Comparison of ENCODE assay signal across 1 cellular context in the genomic region with DNA sequence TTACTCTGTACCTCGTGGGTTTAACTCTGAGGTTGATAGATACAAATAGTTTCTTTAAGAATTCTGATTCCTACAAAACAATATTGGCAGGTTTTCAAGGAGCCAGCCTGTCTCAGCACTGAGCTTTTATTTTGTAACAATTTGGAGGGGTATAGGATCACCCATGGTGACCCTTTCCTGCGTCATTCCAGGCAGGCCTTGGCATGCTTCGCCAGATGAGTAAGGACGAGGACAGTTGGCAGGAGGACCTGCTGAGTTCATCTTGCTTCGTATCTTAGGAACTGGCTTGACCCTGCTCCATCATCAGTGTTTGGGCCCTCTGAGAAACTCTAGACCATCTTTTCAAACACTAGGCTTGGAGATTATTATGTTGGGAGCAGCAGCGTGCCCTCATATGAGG.
TF ChIP-seq lines count a peak whose summit lies in the region.

No MANE protein-coding gene starts in this region.

TF ChIP-seq in GM23338, 12 proteins besides CTCF, POLR2A, EP300 and RAD21 (continued from another document):
- TF ChIP-seq, protein P1, sequence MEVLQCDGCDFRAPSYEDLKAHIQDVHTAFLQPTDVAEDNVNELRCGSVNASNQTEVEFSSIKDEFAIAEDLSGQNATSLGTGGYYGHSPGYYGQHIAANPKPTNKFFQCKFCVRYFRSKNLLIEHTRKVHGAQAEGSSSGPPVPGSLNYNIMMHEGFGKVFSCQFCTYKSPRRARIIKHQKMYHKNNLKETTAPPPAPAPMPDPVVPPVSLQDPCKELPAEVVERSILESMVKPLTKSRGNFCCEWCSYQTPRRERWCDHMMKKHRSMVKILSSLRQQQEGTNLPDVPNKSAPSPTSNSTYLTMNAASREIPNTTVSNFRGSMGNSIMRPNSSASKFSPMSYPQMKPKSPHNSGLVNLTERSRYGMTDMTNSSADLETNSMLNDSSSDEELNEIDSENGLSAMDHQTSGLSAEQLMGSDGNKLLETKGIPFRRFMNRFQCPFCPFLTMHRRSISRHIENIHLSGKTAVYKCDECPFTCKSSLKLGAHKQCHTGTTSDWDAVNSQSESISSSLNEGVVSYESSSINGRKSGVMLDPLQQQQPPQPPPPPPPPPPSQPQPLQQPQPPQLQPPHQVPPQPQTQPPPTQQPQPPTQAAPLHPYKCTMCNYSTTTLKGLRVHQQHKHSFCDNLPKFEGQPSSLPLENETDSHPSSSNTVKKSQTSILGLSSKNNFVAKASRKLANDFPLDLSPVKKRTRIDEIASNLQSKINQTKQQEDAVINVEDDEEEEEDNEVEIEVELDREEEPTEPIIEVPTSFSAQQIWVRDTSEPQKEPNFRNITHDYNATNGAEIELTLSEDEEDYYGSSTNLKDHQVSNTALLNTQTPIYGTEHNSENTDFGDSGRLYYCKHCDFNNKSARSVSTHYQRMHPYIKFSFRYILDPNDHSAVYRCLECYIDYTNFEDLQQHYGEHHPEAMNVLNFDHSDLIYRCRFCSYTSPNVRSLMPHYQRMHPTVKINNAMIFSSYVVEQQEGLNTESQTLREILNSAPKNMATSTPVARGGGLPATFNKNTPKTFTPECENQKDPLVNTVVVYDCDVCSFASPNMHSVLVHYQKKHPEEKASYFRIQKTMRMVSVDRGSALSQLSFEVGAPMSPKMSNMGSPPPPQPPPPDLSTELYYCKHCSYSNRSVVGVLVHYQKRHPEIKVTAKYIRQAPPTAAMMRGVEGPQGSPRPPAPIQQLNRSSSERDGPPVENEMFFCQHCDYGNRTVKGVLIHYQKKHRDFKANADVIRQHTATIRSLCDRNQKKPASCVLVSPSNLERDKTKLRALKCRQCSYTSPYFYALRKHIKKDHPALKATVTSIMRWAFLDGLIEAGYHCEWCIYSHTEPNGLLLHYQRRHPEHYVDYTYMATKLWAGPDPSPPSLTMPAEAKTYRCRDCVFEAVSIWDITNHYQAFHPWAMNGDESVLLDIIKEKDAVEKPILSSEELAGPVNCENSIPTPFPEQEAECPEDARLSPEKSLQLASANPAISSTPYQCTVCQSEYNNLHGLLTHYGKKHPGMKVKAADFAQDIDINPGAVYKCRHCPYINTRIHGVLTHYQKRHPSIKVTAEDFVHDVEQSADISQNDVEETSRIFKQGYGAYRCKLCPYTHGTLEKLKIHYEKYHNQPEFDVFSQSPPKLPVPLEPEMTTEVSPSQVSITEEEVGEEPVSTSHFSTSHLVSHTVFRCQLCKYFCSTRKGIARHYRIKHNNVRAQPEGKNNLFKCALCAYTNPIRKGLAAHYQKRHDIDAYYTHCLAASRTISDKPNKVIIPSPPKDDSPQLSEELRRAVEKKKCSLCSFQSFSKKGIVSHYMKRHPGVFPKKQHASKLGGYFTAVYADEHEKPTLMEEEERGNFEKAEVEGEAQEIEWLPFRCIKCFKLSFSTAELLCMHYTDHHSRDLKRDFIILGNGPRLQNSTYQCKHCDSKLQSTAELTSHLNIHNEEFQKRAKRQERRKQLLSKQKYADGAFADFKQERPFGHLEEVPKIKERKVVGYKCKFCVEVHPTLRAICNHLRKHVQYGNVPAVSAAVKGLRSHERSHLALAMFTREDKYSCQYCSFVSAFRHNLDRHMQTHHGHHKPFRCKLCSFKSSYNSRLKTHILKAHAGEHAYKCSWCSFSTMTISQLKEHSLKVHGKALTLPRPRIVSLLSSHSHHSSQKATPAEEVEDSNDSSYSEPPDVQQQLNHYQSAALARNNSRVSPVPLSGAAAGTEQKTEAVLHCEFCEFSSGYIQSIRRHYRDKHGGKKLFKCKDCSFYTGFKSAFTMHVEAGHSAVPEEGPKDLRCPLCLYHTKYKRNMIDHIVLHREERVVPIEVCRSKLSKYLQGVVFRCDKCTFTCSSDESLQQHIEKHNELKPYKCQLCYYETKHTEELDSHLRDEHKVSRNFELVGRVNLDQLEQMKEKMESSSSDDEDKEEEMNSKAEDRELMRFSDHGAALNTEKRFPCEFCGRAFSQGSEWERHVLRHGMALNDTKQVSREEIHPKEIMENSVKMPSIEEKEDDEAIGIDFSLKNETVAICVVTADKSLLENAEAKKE (CRISPR knock-in tag; IDR thresholded peaks at IDR 0.05): no peak
- TF ChIP-seq STAT1 (IDR thresholded peaks at IDR 0.05; ENCODE audit: unreplicated experiment) (no peak), CREB1 (CRISPR knock-in tag; IDR thresholded peaks at IDR 0.05; ENCODE audit: low read depth) (no peak), ZNF114 (CRISPR knock-in tag; IDR thresholded peaks at IDR 0.05) (no peak)
- TF ChIP-seq, protein P2, sequence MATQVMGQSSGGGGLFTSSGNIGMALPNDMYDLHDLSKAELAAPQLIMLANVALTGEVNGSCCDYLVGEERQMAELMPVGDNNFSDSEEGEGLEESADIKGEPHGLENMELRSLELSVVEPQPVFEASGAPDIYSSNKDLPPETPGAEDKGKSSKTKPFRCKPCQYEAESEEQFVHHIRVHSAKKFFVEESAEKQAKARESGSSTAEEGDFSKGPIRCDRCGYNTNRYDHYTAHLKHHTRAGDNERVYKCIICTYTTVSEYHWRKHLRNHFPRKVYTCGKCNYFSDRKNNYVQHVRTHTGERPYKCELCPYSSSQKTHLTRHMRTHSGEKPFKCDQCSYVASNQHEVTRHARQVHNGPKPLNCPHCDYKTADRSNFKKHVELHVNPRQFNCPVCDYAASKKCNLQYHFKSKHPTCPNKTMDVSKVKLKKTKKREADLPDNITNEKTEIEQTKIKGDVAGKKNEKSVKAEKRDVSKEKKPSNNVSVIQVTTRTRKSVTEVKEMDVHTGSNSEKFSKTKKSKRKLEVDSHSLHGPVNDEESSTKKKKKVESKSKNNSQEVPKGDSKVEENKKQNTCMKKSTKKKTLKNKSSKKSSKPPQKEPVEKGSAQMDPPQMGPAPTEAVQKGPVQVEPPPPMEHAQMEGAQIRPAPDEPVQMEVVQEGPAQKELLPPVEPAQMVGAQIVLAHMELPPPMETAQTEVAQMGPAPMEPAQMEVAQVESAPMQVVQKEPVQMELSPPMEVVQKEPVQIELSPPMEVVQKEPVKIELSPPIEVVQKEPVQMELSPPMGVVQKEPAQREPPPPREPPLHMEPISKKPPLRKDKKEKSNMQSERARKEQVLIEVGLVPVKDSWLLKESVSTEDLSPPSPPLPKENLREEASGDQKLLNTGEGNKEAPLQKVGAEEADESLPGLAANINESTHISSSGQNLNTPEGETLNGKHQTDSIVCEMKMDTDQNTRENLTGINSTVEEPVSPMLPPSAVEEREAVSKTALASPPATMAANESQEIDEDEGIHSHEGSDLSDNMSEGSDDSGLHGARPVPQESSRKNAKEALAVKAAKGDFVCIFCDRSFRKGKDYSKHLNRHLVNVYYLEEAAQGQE (IDR thresholded peaks at IDR 0.05; ENCODE audit: unreplicated experiment): no peak
